23 cellular contexts compared by ENCODE assay signal in genomic region chr9:18722882-18723281, GRCh38.
"Had no signal": no experiment of that assay in that cellular context is flagged by ENCODE, and none has a peak within 500 bp of the region (broad histone marks: within the 10 kb centered on the region; RNA-seq: fewer than 3 reads in every experiment).

No MANE protein-coding gene starts in this region.

- H3K9me3 ChIP-seq: colonic mucosa had no signal

- H3K27ac ChIP-seq: brain microvascular endothelial cell, colonic mucosa had no signal

- H3K36me3 ChIP-seq: colonic mucosa had no signal

- H3K4me1 ChIP-seq: colonic mucosa had no signal

- H3K27me3 ChIP-seq: brain microvascular endothelial cell, colonic mucosa had no signal

- DNase-seq: activated CD4-positive, alpha-beta memory T cell treated with anti-CD3 and anti-CD28 coated beads for 36 hours; activated CD4-positive, alpha-beta T cell treated with anti-CD3 and anti-CD28 coated beads for 36 hours; activated CD4-positive, alpha-beta T cell treated with anti-CD3 and anti-CD28 coated beads, Interleukin-2, amount 10 ng/mL, durations not matched to agents 24 days and 14 days; activated CD4-positive, CD25-positive, alpha-beta regulatory T cell; activated CD4-positive, CD25-positive, alpha-beta regulatory T cell treated with anti-CD3 and anti-CD28 coated beads, Interleukin-2, amount 50 U/mL, for 72 hours; activated CD8-positive, alpha-beta memory T cell treated with anti-CD3 and anti-CD28 coated beads, Interleukin-2, amount 10 ng/mL, durations not matched to agents 7 days and 5 days; activated CD8-positive, alpha-beta memory T cell treated with anti-CD3 and anti-CD28 coated beads, Interleukin-2, amount 50 U/mL, for 4 hours; activated CD8-positive, alpha-beta T cell treated with anti-CD3 and anti-CD28 coated beads, Interleukin-2, amount 10 ng/mL, durations not matched to agents 7 days and 5 days; activated effector memory CD4-positive, alpha-beta T cell treated with anti-CD3 and anti-CD28 coated beads, Interleukin-2, amount 50 U/mL, for 16 hours; activated naive CD4-positive, alpha-beta T cell treated with anti-CD3 and anti-CD28 coated beads, Interleukin-2, amount 50 U/mL, for 16 hours; activated naive CD4-positive, alpha-beta T cell treated with Interleukin-2 at 50 U/mL for 16 hours; activated T-cell treated with anti-CD3 and anti-CD28 coated beads, Interleukin-2, amount 50 U/mL, for 1 hour; activated T-cell treated with anti-CD3 and anti-CD28 coated beads, Interleukin-2, amount 50 U/mL, for 48 hours; amniotic stem cell; anterior cingulate cortex; brain microvascular endothelial cell; caudate nucleus; colonic mucosa; effector CD8-positive, alpha-beta T cell; erythroblast; foreskin fibroblast; head of caudate nucleus; T-helper 2 cell had no signal

- ATAC-seq: activated CD4-positive, alpha-beta T cell treated with anti-CD3 and anti-CD28 coated beads for 36 hours; activated CD8-positive, alpha-beta memory T cell treated with anti-CD3 and anti-CD28 coated beads, Interleukin-2, amount 10 ng/mL, durations not matched to agents 7 days and 5 days; activated CD8-positive, alpha-beta T cell treated with anti-CD3 and anti-CD28 coated beads, Interleukin-2, amount 10 ng/mL, durations not matched to agents 7 days and 5 days had no signal

- H3K4me3 ChIP-seq: colonic mucosa had no signal
